In genomic region chr12:112419269-112420133, GRCh38 we compare ENCODE assay signal across 1 cellular context.
TF ChIP-seq lines count a peak whose summit lies in the region.

No MANE protein-coding gene starts in this region.

TF ChIP-seq in K562, 482 proteins besides CTCF, POLR2A, EP300 and RAD21 (continued from another document and continues in another):
- TF ChIP-seq CREB5 (CRISPR knock-in tag; IDR thresholded peaks at IDR 0.05) (no peak), SAFB (IDR thresholded peaks at IDR 0.05; ENCODE audit: borderline replicate concordance, low read depth, low read length) (no peak), PCBP1 (IDR thresholded peaks at IDR 0.05; ENCODE audit: low read depth, low read length, poor library complexity, severe bottlenecking) (no peak), PBX2 (CRISPR knock-in tag; IDR thresholded peaks at IDR 0.05; ENCODE audit: low read depth) (no peak), PBX2 (tag; conservative IDR thresholded peaks at IDR 0.05; ENCODE audit: low read depth) (no peak), MYBL2 (IDR thresholded peaks at IDR 0.05; ENCODE audit: low read depth) (no peak), MYBL2 (CRISPR knock-in tag; IDR thresholded peaks at IDR 0.05; ENCODE audit: borderline replicate concordance) (no peak), NFE2 (IDR thresholded peaks at IDR 0.05; ENCODE audit: low read depth) (no peak), TRIM25 (IDR thresholded peaks at IDR 0.05; ENCODE audit: borderline replicate concordance) (no peak), TAF15 (IDR thresholded peaks at IDR 0.05; ENCODE audit: low read depth, low read length) (no peak), HMG20B (CRISPR knock-in tag; IDR thresholded peaks at IDR 0.05) (no peak), HDAC3 (IDR thresholded peaks at IDR 0.05; ENCODE audit: borderline replicate concordance, partially characterized antibody) (no peak), BCOR (IDR thresholded peaks at IDR 0.05) (peak; percentile 98), SETDB1 (IDR thresholded peaks at IDR 0.05; ENCODE audit: low read length) (no peak), NFIX (CRISPR knock-in tag; IDR thresholded peaks at IDR 0.05; ENCODE audit: low read depth) (no peak), ETS1 (conservative IDR thresholded peaks at IDR 0.05; ENCODE audit: control insufficient read depth, low read depth, low read length) (no peak), TAF9B (IDR thresholded peaks at IDR 0.05; ENCODE audit: partially characterized antibody) (no peak), NR1H2 (CRISPR knock-in tag; IDR thresholded peaks at IDR 0.05) (no peak), PATZ1 (CRISPR knock-in tag; IDR thresholded peaks at IDR 0.05; ENCODE audit: borderline replicate concordance) (no peak), ELK3 (CRISPR knock-in tag; IDR thresholded peaks at IDR 0.05) (no peak), ZFP1 (CRISPR knock-in tag; IDR thresholded peaks at IDR 0.05) (no peak), HNRNPL (IDR thresholded peaks at IDR 0.05; ENCODE audit: low read depth, low read length) (peak; percentile 48; the same call in 1 of the 2 replicates), ESRRB (CRISPR knock-in tag; IDR thresholded peaks at IDR 0.05; ENCODE audit: borderline replicate concordance) (no peak), ARID3B (CRISPR knock-in tag; IDR thresholded peaks at IDR 0.05; ENCODE audit: borderline replicate concordance) (no peak), ZNF695 (CRISPR knock-in tag; IDR thresholded peaks at IDR 0.05) (no peak), ZBTB1 (CRISPR knock-in tag; IDR thresholded peaks at IDR 0.05; ENCODE audit: borderline replicate concordance, low read depth) (no peak), MAZ (CRISPR knock-in tag; conservative IDR thresholded peaks at IDR 0.05 in 1 of 2, IDR thresholded peaks at IDR 0.05 in 1 of 2) (no peak), NEUROD1 (IDR thresholded peaks at IDR 0.05; ENCODE audit: borderline replicate concordance, low read depth, low read length, partially characterized antibody) (no peak)
- TF ChIP-seq, protein P1, sequence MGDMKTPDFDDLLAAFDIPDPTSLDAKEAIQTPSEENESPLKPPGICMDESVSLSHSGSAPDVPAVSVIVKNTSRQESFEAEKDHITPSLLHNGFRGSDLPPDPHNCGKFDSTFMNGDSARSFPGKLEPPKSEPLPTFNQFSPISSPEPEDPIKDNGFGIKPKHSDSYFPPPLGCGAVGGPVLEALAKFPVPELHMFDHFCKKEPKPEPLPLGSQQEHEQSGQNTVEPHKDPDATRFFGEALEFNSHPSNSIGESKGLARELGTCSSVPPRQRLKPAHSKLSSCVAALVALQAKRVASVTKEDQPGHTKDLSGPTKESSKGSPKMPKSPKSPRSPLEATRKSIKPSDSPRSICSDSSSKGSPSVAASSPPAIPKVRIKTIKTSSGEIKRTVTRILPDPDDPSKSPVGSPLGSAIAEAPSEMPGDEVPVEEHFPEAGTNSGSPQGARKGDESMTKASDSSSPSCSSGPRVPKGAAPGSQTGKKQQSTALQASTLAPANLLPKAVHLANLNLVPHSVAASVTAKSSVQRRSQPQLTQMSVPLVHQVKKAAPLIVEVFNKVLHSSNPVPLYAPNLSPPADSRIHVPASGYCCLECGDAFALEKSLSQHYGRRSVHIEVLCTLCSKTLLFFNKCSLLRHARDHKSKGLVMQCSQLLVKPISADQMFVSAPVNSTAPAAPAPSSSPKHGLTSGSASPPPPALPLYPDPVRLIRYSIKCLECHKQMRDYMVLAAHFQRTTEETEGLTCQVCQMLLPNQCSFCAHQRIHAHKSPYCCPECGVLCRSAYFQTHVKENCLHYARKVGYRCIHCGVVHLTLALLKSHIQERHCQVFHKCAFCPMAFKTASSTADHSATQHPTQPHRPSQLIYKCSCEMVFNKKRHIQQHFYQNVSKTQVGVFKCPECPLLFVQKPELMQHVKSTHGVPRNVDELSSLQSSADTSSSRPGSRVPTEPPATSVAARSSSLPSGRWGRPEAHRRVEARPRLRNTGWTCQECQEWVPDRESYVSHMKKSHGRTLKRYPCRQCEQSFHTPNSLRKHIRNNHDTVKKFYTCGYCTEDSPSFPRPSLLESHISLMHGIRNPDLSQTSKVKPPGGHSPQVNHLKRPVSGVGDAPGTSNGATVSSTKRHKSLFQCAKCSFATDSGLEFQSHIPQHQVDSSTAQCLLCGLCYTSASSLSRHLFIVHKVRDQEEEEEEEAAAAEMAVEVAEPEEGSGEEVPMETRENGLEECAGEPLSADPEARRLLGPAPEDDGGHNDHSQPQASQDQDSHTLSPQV (IDR thresholded peaks at IDR 0.05), result no peak; the same call in 1 of the 2 replicates
- TF ChIP-seq, protein P2, sequence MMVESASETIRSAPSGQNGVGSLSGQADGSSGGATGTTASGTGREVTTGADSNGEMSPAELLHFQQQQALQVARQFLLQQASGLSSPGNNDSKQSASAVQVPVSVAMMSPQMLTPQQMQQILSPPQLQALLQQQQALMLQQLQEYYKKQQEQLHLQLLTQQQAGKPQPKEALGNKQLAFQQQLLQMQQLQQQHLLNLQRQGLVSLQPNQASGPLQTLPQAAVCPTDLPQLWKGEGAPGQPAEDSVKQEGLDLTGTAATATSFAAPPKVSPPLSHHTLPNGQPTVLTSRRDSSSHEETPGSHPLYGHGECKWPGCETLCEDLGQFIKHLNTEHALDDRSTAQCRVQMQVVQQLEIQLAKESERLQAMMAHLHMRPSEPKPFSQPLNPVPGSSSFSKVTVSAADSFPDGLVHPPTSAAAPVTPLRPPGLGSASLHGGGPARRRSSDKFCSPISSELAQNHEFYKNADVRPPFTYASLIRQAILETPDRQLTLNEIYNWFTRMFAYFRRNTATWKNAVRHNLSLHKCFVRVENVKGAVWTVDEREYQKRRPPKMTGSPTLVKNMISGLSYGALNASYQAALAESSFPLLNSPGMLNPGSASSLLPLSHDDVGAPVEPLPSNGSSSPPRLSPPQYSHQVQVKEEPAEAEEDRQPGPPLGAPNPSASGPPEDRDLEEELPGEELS (CRISPR knock-in tag; IDR thresholded peaks at IDR 0.05; ENCODE audit: borderline replicate concordance), result peak; percentile 80; the same call in 1 of the 2 replicates
- TF ChIP-seq, protein P3, sequence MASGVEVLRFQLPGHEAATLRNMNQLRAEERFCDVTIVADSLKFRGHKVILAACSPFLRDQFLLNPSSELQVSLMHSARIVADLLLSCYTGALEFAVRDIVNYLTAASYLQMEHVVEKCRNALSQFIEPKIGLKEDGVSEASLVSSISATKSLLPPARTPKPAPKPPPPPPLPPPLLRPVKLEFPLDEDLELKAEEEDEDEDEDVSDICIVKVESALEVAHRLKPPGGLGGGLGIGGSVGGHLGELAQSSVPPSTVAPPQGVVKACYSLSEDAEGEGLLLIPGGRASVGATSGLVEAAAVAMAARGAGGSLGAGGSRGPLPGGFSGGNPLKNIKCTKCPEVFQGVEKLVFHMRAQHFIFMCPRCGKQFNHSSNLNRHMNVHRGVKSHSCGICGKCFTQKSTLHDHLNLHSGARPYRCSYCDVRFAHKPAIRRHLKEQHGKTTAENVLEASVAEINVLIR (CRISPR knock-in tag; IDR thresholded peaks at IDR 0.05), result no peak
- TF ChIP-seq, protein P4, sequence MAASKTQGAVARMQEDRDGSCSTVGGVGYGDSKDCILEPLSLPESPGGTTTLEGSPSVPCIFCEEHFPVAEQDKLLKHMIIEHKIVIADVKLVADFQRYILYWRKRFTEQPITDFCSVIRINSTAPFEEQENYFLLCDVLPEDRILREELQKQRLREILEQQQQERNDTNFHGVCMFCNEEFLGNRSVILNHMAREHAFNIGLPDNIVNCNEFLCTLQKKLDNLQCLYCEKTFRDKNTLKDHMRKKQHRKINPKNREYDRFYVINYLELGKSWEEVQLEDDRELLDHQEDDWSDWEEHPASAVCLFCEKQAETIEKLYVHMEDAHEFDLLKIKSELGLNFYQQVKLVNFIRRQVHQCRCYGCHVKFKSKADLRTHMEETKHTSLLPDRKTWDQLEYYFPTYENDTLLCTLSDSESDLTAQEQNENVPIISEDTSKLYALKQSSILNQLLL (CRISPR knock-in tag; IDR thresholded peaks at IDR 0.05; ENCODE audit: borderline replicate concordance), result no peak
